17 cellular contexts compared by ENCODE assay signal in genomic region chr12:131800594-131801135, GRCh38. TPM values are rescaled to one million over a fixed set of nuclear protein-coding genes. Genes with fewer than 3 reads are reported as not detected.
"Had no signal": no experiment of that assay in that cellular context is flagged by ENCODE, and none has a peak within 500 bp of the region (broad histone marks: within the 10 kb centered on the region; RNA-seq: fewer than 3 reads in every experiment).

No MANE protein-coding gene starts in this region.

- H2AFZ ChIP-seq: hepatocyte had no signal

- H3K9me3 ChIP-seq: left ventricle myocardium inferior, suprapubic skin had no signal

- H3K4me3 ChIP-seq: hepatocyte, left ventricle myocardium inferior, suprapubic skin had no signal

- H3K27ac Mint-ChIP-seq: T-helper 2 cell treated with Interferon-gamma antibody and Interleukin-4, amounts not matched to agents 5 μg/mL and 100 μg/mL, for 36 hours had no signal

- H3K4me2 ChIP-seq: hepatocyte had no signal

- H3K27me3 Mint-ChIP-seq: naive B cell had no signal

- H3K4me1 ChIP-seq: left ventricle myocardium inferior had no signal

- H3K9me3 Mint-ChIP-seq: activated naive CD4-positive, alpha-beta T cell treated with anti-CD3 and anti-CD28 coated beads, Interleukin-2, amount 50 U/mL, for 72 hours; T-helper 2 cell treated with Interferon-gamma antibody and Interleukin-4, amounts not matched to agents 5 μg/mL and 100 μg/mL, for 36 hours had no signal

- H3K4me3 Mint-ChIP-seq: activated T-cell treated with anti-CD3 and anti-CD28 coated beads, Interleukin-2, amount 50 U/mL, for 4 hours; naive B cell; T-helper 2 cell treated with Interferon-gamma antibody and Interleukin-4, amounts not matched to agents 5 μg/mL and 100 μg/mL, for 36 hours had no signal

- DNase-seq: activated CD4-positive, alpha-beta T cell treated with anti-CD3 and anti-CD28 coated beads, Interleukin-2, amount 50 U/mL, for 1 hour; activated gamma-delta T cell; activated T-cell treated with anti-CD3 and anti-CD28 coated beads, Interleukin-2, amount 50 U/mL, for 4 hours; amniotic stem cell; left ventricle myocardium inferior; naive B cell; nucleus accumbens; stimulated activated CD4-positive, alpha-beta T cell treated with anti-CD3 and anti-CD28 coated beads, Interleukin-15, amount 100 ng/mL, for 24 hours; stimulated activated CD4-positive, alpha-beta T cell treated with anti-CD3 and anti-CD28 coated beads, Interleukin-4, amount 100 ng/mL, for 1 hour; stimulated activated naive CD4-positive, alpha-beta T cell; trophoblast cell had no signal

- ATAC-seq: activated CD4-positive, CD25-positive, alpha-beta regulatory T cell treated with anti-CD3 and anti-CD28 coated beads, Interleukin-2, amount 50 U/mL, for 24 hours; activated T-cell treated with anti-CD3 and anti-CD28 coated beads, Interleukin-2, amount 50 U/mL, for 4 hours; esophagus mucosa had no signal

- H3K27ac ChIP-seq: hepatocyte, left ventricle myocardium inferior, suprapubic skin had no signal

- H3K27me3 ChIP-seq: hepatocyte, suprapubic skin had no signal

- H3K79me2 ChIP-seq: hepatocyte had no signal

RNA-seq across cellular contexts. Expression of gene MMP17, which starts 27.5 kb away (rescaled TPM):
- total RNA-seq: activated naive CD4-positive, alpha-beta T cell treated with anti-CD3 and anti-CD28 coated beads, Interleukin-2, amount 50 U/mL, for 72 hours had no signal
